25 cellular contexts compared by ENCODE assay signal in the genomic region with DNA sequence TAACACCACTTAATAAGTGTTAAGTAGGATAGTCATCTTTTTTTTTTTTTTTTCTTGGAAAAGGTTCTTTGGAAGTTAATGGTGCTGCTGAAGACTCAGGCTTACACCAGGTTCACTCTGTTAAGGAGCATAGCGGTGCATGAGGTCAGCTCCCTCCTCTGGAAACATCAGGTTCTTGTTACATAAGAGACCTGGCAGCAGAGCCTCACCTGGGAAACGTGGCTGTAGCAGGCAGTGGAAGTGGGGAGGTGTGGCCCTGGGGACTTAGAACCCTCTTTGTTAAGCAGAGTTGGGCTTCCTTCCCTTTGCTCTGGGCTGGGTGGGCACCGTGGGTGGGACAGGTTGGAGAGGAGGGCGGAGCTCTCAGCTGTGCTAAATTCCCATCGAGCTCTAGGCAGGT.
A peak's percentile ranks its signal among the peaks of the same experiment; 100 is the strongest.
DNase-seq lines count a peak whose midpoint lies in the region; ATAC-seq and TF ChIP-seq lines count a peak whose summit lies in the region.
"Had no signal": no experiment of that assay in that cellular context is flagged by ENCODE, and none has a peak within 500 bp of the region (broad histone marks: within the 10 kb centered on the region; RNA-seq: fewer than 3 reads in every experiment).

No MANE protein-coding gene starts in this region.

- no peak for TF ChIP-seq POLR2A in body of pancreas (IDR thresholded peaks at IDR 0.05)

- H3K27me3 ChIP-seq in H7 (ENCODE audit: control insufficient read depth, insufficient read depth, low read length), result no peaks in the 10 kb centered on the region
- H3K27me3 ChIP-seq in body of pancreas, result no peaks in the 10 kb centered on the region
- H3K27me3 ChIP-seq in lower lobe of right lung (ENCODE audit: low read depth), result no peaks in the 10 kb centered on the region
- H3K27me3 ChIP-seq in right atrium auricular region, result no peaks in the 10 kb centered on the region
- H3K27me3 ChIP-seq: BLaER1 treated with 17β-estradiol and CSF1 and Interleukin-3, amounts not matched to agents 10 nM and 100 nM; MG63; Peyer's patch had no signal

- H3K4me1 ChIP-seq in body of pancreas (no peaks in the 10 kb centered on the region), lower lobe of right lung (no peaks in the 10 kb centered on the region), right atrium auricular region (no peaks in the 10 kb centered on the region)
- H3K4me1 ChIP-seq: Caco-2, Peyer's patch, SJCRH30 had no signal

- WGBS in body of pancreas, 2 donors, result 54 to 56% methylated on average over 5 of the region's 5 CpGs

- no peaks in the 10 kb centered on the region for H3K36me3 ChIP-seq in H7 (replicated peaks; ENCODE audit: control insufficient read depth, insufficient read depth, low read length)
- H3K36me3 ChIP-seq in body of pancreas (replicated peaks in 1 of 2; ENCODE audit: insufficient read depth in 1 of 2, low read depth in 2 of 2), result no peaks in the 10 kb centered on the region
- no peaks in the 10 kb centered on the region for H3K36me3 ChIP-seq in lower lobe of right lung
- H3K36me3 ChIP-seq in right atrium auricular region, result no peaks in the 10 kb centered on the region
- H3K36me3 ChIP-seq: BLaER1 treated with 17β-estradiol and CSF1 and Interleukin-3, amounts not matched to agents 10 nM and 100 nM; MG63; Peyer's patch; SJCRH30 had no signal

- ATAC-seq in body of pancreas (no peak), lower lobe of right lung (peak; percentile 77 to 86)
- ATAC-seq: T-cell had no signal

- H3K4me3 ChIP-seq in H7 (ENCODE audit: insufficient read depth, low read depth, low read length), result no peak overlapping the region
- no peak overlapping the region for H3K4me3 ChIP-seq in body of pancreas
- no peak overlapping the region for H3K4me3 ChIP-seq in lower lobe of right lung
- H3K4me3 ChIP-seq in right atrium auricular region, result no peak overlapping the region
- H3K4me3 ChIP-seq: BLaER1 treated with 17β-estradiol and CSF1 and Interleukin-3, amounts not matched to agents 10 nM and 100 nM; MG63; Peyer's patch; SJCRH30 had no signal

- DNase-seq in DMS53 (lab: John Stamatoyannopoulos, UW) (peak; percentile 36), DMS53 treated with DMSO at 0.1 percent for 48 hours (lab: John Stamatoyannopoulos, UW; ENCODE audit: unreplicated experiment) (no peak), H7 (peak; percentile 36), body of pancreas (peak in 3 of 4 donors; percentile 17 to 48 (median 31)), lower lobe of right lung (no peak), NCI-H1048 (lab: John Stamatoyannopoulos, UW) (no peak), SIG-M5 (lab: John Stamatoyannopoulos, UW) (no peak), right atrium auricular region (ENCODE audit: low spot score) (no peak)
- DNase-seq: ACHN; Caco-2; CD4-positive, alpha-beta memory T cell; DMS 273 treated with DMSO at 0.1 percent for 48 hours; HFFc6; Kasumi-1; MG63; NCI-H1417 treated with DMSO at 0.1 percent for 48 hours; NCI-H187; NCI-H2107; NCI-H446; NCI-H526; Peyer's patch; SJCRH30; T-cell had no signal

- no peaks in the 10 kb centered on the region for H3K9me3 ChIP-seq in body of pancreas
- no peaks in the 10 kb centered on the region for H3K9me3 ChIP-seq in lower lobe of right lung
- H3K9me3 ChIP-seq in right atrium auricular region, result no peaks in the 10 kb centered on the region
- H3K9me3 ChIP-seq: BLaER1 treated with 17β-estradiol and CSF1 and Interleukin-3, amounts not matched to agents 10 nM and 100 nM; Caco-2; MG63; Peyer's patch; SJCRH30 had no signal

- H3K27ac ChIP-seq in body of pancreas (no peak overlapping the region), lower lobe of right lung (no peak overlapping the region), right atrium auricular region (no peak overlapping the region)
- H3K27ac ChIP-seq: 22Rv1; BLaER1 treated with 17β-estradiol and CSF1 and Interleukin-3, amounts not matched to agents 10 nM and 100 nM; Peyer's patch; SJCRH30 had no signal

- peak in 1 of 7 experiments; percentile 24 for TF ChIP-seq CTCF in body of pancreas (IDR thresholded peaks at IDR 0.05)
- no peak for TF ChIP-seq CTCF in lower lobe of right lung (IDR thresholded peaks at IDR 0.05)
- no peak for TF ChIP-seq CTCF in right atrium auricular region (IDR thresholded peaks at IDR 0.05)

- intact Hi-C loops in body of pancreas (cut with DNase I) (no loop called here), lower lobe of right lung (cut with DNase I) (no loop called here)

Comparison
In these comparisons a context has a peak if more than half of its experiments do, and no peak if none do; other contexts are left out.
1. DNase-seq: peak in DMS53 (single experiment), H7 (single experiment) and body of pancreas (3 of 4); none in DMS53 treated with DMSO at 0.1 percent for 48 hours (single experiment), lower lobe of right lung (single experiment), NCI-H1048 (single experiment), SIG-M5 (single experiment) and right atrium auricular region (single experiment).